Comparison of ENCODE assay signal across 8 cellular contexts in genomic region chr17:18038861-18039534, GRCh38. TPM values are rescaled to one million over a fixed set of nuclear protein-coding genes. Genes with fewer than 3 reads are reported as not detected.
A peak's percentile ranks its signal among the peaks of the same experiment; 100 is the strongest.
DNase-seq lines count a peak whose midpoint lies in the region; ATAC-seq and TF ChIP-seq lines count a peak whose summit lies in the region.

Gene ATPAF2, minus strand, starts transcription at chr17:18039168. Its CDS starts 155 bp downstream, at chr17:18039013.
Gene GID4, plus strand, starts transcription at chr17:18039408. Its CDS starts 57 bp downstream, at chr17:18039465.

- CTCF ChIA-PET in Panc1 (lab: Charles Lee) = no interaction called here

- BruUV-seq in Panc1 (replicated peaks; lab: Mats Ljungman, UMichigan) = no TSS peak

- H3K4me1 ChIP-seq in DND-41 (ENCODE audit: insufficient read depth, low read length) (peaks cover 48% of the 10 kb centered on the region), KMS-11 (ENCODE audit: low read depth, poor library complexity, severe bottlenecking) (peaks cover 42% of the 10 kb centered on the region), Panc1 (ENCODE audit: control insufficient read depth, insufficient read depth, low read length) (peaks cover 22% of the 10 kb centered on the region), esophagus muscularis mucosa (peaks cover 32 to 59% (median 46%) of the 10 kb centered on the region in 4 donors), muscle layer of duodenum (ENCODE audit: control insufficient read depth in 1 of 2, insufficient read depth in 2 of 2, low read length in 2 of 2) (peaks cover 21 to 31% of the 10 kb centered on the region in 2 donors)

- DNase-seq in DND-41 = peak; percentile 100
- peak; percentile 92 for DNase-seq in Panc1 (ENCODE audit: low read depth, low spot score)
- DNase-seq in activated T-cell treated with anti-CD3 and anti-CD28 coated beads, Interleukin-2, amount 50 U/mL, for 48 hours = peak; percentile 100
- DNase-seq in esophagus muscularis mucosa (ENCODE audit: extremely low spot score) = peak; percentile 100
- peak; percentile 98 for DNase-seq in stimulated activated CD8-positive, alpha-beta memory T cell treated with anti-CD3 and anti-CD28 coated beads, Interleukin-7, amount 100 ng/mL, for 24 hours (ENCODE audit: low read depth)

- POLR2A ChIA-PET in Panc1 (lab: Charles Lee) = no interaction called here

- peak within 1 kb of the TSS; percentile 92 for H2AFZ ChIP-seq in DND-41 (ENCODE audit: low read depth, low read length)
- peak within 1 kb of the TSS; percentile 59; the same call in 1 of the 2 replicates for H2AFZ ChIP-seq in KMS-11 (ENCODE audit: low read depth)

- WGBS in esophagus muscularis mucosa = under 1% methylated on average over 46 of the region's 67 CpGs

- TF ChIP-seq CTCF in DND-41 (IDR thresholded peaks at IDR 0.05; ENCODE audit: borderline replicate concordance, extremely low read depth, low read length, poor library complexity, severe bottlenecking) (peak; percentile 27), KMS-11 (conservative IDR thresholded peaks at IDR 0.05; ENCODE audit: low read depth, low read length) (no peak), Panc1 (IDR thresholded peaks at IDR 0.05) (no peak), esophagus muscularis mucosa (IDR thresholded peaks at IDR 0.05) (peak in 2 of 3 experiments; percentile 4 to 6)

- no peak for TF ChIP-seq EP300 in esophagus muscularis mucosa (IDR thresholded peaks at IDR 0.05)

- intact Hi-C loops in Panc1 (cut with micrococcal nuclease; ENCODE audit: unreplicated experiment) = loop anchor here (10.0 kb wide), 1 partner anchor 214 kb away; no protein-coding TSS in a partner anchor
- intact Hi-C loops in esophagus muscularis mucosa (cut with DNase I) = loop anchor here (10.0 kb wide), 2 partner anchors 114 to 144 kb away; no protein-coding TSS in a partner anchor

- peak within 1 kb of the TSS; percentile 95 for H3K4me2 ChIP-seq in DND-41 (ENCODE audit: insufficient read depth, low read length)
- H3K4me2 ChIP-seq in KMS-11 = peak within 1 kb of the TSS; percentile 78

- H4K20me1 ChIP-seq in DND-41 (ENCODE audit: insufficient read depth, low read length) (peaks cover 16% of the 10 kb centered on the region), KMS-11 (ENCODE audit: insufficient read depth) (no peaks in the 10 kb centered on the region)

- H3K4me3 ChIP-seq in DND-41 (ENCODE audit: low read depth in 1 of 2, low read length in 2 of 2) (peak within 1 kb of the TSS; percentile 58 to 88), KMS-11 (IDR thresholded peaks at IDR 0.05; ENCODE audit: insufficient read depth, low read depth, low read length) (no peak within 1 kb of the TSS), Panc1 (ENCODE audit: low read depth in 2 of 2, low read length in 2 of 2) (peak within 1 kb of the TSS; percentile 82 to 86), esophagus muscularis mucosa (peak within 1 kb of the TSS; percentile 75 to 97 (median 83)), muscle layer of duodenum (ENCODE audit: low read depth in 1 of 2, low read length in 2 of 2) (peak within 1 kb of the TSS; percentile 82 to 94)

- in situ Hi-C loops in Panc1 (cut with HindIII; ENCODE audit: low pct_unique_long_range_greater_than_20kb, low sequenced_read_pairs) = no loop called here

- no peaks in the 10 kb centered on the region for H3K9me3 ChIP-seq in DND-41 (ENCODE audit: insufficient read depth, low read length, severe bottlenecking)
- H3K9me3 ChIP-seq in Panc1 (ENCODE audit: control insufficient read depth, insufficient read depth, low read depth, low read length) = no peaks in the 10 kb centered on the region
- H3K9me3 ChIP-seq in esophagus muscularis mucosa = no peaks in the 10 kb centered on the region
- H3K9me3 ChIP-seq in muscle layer of duodenum (ENCODE audit: control insufficient read depth in 1 of 2, low read length in 2 of 2) = no peaks in the 10 kb centered on the region

- H3K27me3 ChIP-seq in DND-41 (ENCODE audit: insufficient read depth, low read length, poor library complexity) (no peaks in the 10 kb centered on the region), KMS-11 (ENCODE audit: insufficient read depth, low read depth) (no peaks in the 10 kb centered on the region), Panc1 (ENCODE audit: control insufficient read depth, insufficient read depth, low read length) (no peaks in the 10 kb centered on the region), esophagus muscularis mucosa (no peaks in the 10 kb centered on the region), muscle layer of duodenum (ENCODE audit: low read depth, low read length) (no peaks in the 10 kb centered on the region)

- H3K9ac ChIP-seq in DND-41 (ENCODE audit: low read depth, low read length) = peak within 1 kb of the TSS; percentile 65
- peak within 1 kb of the TSS; percentile 59; the same call in 1 of the 2 replicates for H3K9ac ChIP-seq in KMS-11

- H3K27ac ChIP-seq in DND-41 (ENCODE audit: low read length) = peak within 1 kb of the TSS; percentile 76
- no peak within 1 kb of the TSS for H3K27ac ChIP-seq in KMS-11
- H3K27ac ChIP-seq in Panc1 (ENCODE audit: low read length) = peak within 1 kb of the TSS; percentile 76
- H3K27ac ChIP-seq in esophagus muscularis mucosa (replicated peaks in 1 of 4) = peak within 1 kb of the TSS; percentile 85 to 90 (median 88)
- peak within 1 kb of the TSS; percentile 48 for H3K27ac ChIP-seq in muscle layer of duodenum (ENCODE audit: low read length)

- H3K79me2 ChIP-seq in DND-41 (ENCODE audit: insufficient read depth, low read length) = peaks cover 86% of the 10 kb centered on the region
- H3K79me2 ChIP-seq in KMS-11 (ENCODE audit: insufficient read depth, low read depth) = peaks cover 14% of the 10 kb centered on the region; the same call in 1 of the 2 replicates

- ATAC-seq in DND-41 (ENCODE audit: insufficient read depth, low read depth) (peak; percentile 91), GM21737 (IDR thresholded peaks at IDR 0.05; ENCODE audit: unreplicated experiment) (peak; percentile 90), Panc1 (peak; percentile 96)

- H3K36me3 ChIP-seq in DND-41 (ENCODE audit: insufficient read depth, low read length) (peaks cover 12% of the 10 kb centered on the region), KMS-11 (ENCODE audit: insufficient read depth) (no peaks in the 10 kb centered on the region), Panc1 (ENCODE audit: control insufficient read depth, insufficient read depth, low read length) (no peaks in the 10 kb centered on the region; the same call in 1 of the 2 replicates), esophagus muscularis mucosa (no peaks in the 10 kb centered on the region), muscle layer of duodenum (ENCODE audit: control insufficient read depth in 1 of 2, insufficient read depth in 2 of 2, low read length in 2 of 2) (no peaks in the 10 kb centered on the region)

- no peak for TF ChIP-seq POLR2A in esophagus muscularis mucosa (IDR thresholded peaks at IDR 0.05; ENCODE audit: low read depth)

RNA-seq across cellular contexts. Expression of gene ATPAF2, which starts in this region (rescaled TPM):
- total RNA-seq in Panc1 (2021; ENCODE audit: unreplicated experiment) (22.3 TPM), esophagus muscularis mucosa (10 to 100 TPM; 10.4 to 26.1 (median 12.3) TPM)
- 23.6 TPM for polyA plus RNA-seq in Panc1 (2012; ENCODE audit: insufficient read length)

RNA-seq across cellular contexts. Expression of gene GID4, which starts in this region (rescaled TPM):
- total RNA-seq in Panc1 (2021; ENCODE audit: unreplicated experiment) (11.1 TPM), esophagus muscularis mucosa (10 to 100 TPM; 33.1 to 39.8 (median 34.4) TPM)
- 6.7 TPM for polyA plus RNA-seq in Panc1 (2012; ENCODE audit: insufficient read length)

Comparison
In these comparisons a context has a peak if more than half of its experiments do, and no peak if none do; other contexts are left out.
1. CTCF ChIP-seq: peak in DND-41 (single experiment) and esophagus muscularis mucosa (2 of 3); none in KMS-11 (single experiment) and Panc1 (single experiment).
2. Peak in every context shown above with its lines, with median percentiles within 50 percentile points of each other: ATAC-seq and DNase-seq.